Comparison of ENCODE assay signal across 8 cellular contexts in genomic region chr17:79075861-79076406, GRCh38. TPM values are rescaled to one million over a fixed set of nuclear protein-coding genes. Genes with fewer than 3 reads are reported as not detected.
DNase-seq lines count a peak whose midpoint lies in the region; ATAC-seq and TF ChIP-seq lines count a peak whose summit lies in the region.

No MANE protein-coding gene starts in this region.

- WGBS in spleen, 5 donors = 70 to 84% (median 81%) methylated on average over 9 of the region's 9 CpGs

- no peak for TF ChIP-seq POLR2A in spleen (IDR thresholded peaks at IDR 0.05)

- no peak overlapping the region for H3K4me3 ChIP-seq in H7 (ENCODE audit: insufficient read depth, low read depth, low read length)
- peak overlapping the region; percentile 92 for H3K4me3 ChIP-seq in left ventricle myocardium inferior
- peak overlapping the region; percentile 61 to 92 (median 82) for H3K4me3 ChIP-seq in spleen

- TF ChIP-seq CTCF in WTC11 (IDR thresholded peaks at IDR 0.05) = no peak
- TF ChIP-seq CTCF in left ventricle myocardium inferior (IDR thresholded peaks at IDR 0.05; ENCODE audit: borderline replicate concordance) = no peak
- TF ChIP-seq CTCF in spleen (IDR thresholded peaks at IDR 0.05 in 8 of 11, conservative IDR thresholded peaks at IDR 0.05 in 3 of 11) = no peak
- TF ChIP-seq CTCF in foreskin keratinocyte (conservative IDR thresholded peaks at IDR 0.05) = no peak

- H3K9me3 ChIP-seq in left ventricle myocardium inferior (replicated peaks) (no peaks in the 10 kb centered on the region), spleen (no peaks in the 10 kb centered on the region)

- POLR2A ChIA-PET in WTC11 (lab: Charles Lee) = no interaction called here

- H3K36me3 Mint-ChIP-seq in WTC11 = peaks cover 14% of the 10 kb centered on the region

- H3K27me3 Mint-ChIP-seq in WTC11 (ENCODE audit: low read depth) = peaks cover 17% of the 10 kb centered on the region

- H3K27me3 ChIP-seq in H7 (ENCODE audit: control insufficient read depth, insufficient read depth, low read length) (peaks cover 3% of the 10 kb centered on the region; the same call in 1 of the 2 replicates), left ventricle myocardium inferior (ENCODE audit: low read depth) (no peaks in the 10 kb centered on the region), spleen (replicated peaks in 1 of 7) (no peaks in the 10 kb centered on the region), foreskin keratinocyte (no peaks in the 10 kb centered on the region)

- H3K4me3 Mint-ChIP-seq in WTC11 = peak overlapping the region; percentile 76

- H3K9me3 Mint-ChIP-seq in WTC11 = no peaks in the 10 kb centered on the region

- CTCF ChIA-PET in WTC11 (lab: Charles Lee) = interaction anchor here (1.9 to 4.0 kb wide), 2 partner anchors 12 to 316 kb away, joined by 11 to 24 read pairs; no protein-coding TSS in a partner anchor

- no peak for ATAC-seq in WTC11
- ATAC-seq in HG03378 (IDR thresholded peaks at IDR 0.05; ENCODE audit: unreplicated experiment) = no peak
- no peak for ATAC-seq in foreskin keratinocyte

- H3K36me3 ChIP-seq in H7 (replicated peaks; ENCODE audit: control insufficient read depth, insufficient read depth, low read length) = peaks cover 6% of the 10 kb centered on the region
- peaks cover 37% of the 10 kb centered on the region for H3K36me3 ChIP-seq in left ventricle myocardium inferior
- peaks cover 0 to 39% (median 35%) of the 10 kb centered on the region in 6 donors for H3K36me3 ChIP-seq in spleen

- peak overlapping the region; percentile 14; the same call in 1 of the 2 replicates for H3K27ac Mint-ChIP-seq in WTC11

- H3K4me1 Mint-ChIP-seq in WTC11 = peaks cover 7% of the 10 kb centered on the region

- intact Hi-C loops in left ventricle myocardium inferior (cut with micrococcal nuclease) = no loop called here
- intact Hi-C loops in spleen (cut with DNase I; ENCODE audit: low total_unique reads) = no loop called here

- DNase-seq in H7 (peak; percentile 28), WTC11 (ENCODE audit: low spot score) (no peak), left ventricle myocardium inferior (no peak), spleen (peak; percentile 42), foreskin keratinocyte (no peak)
- DNase-seq in stimulated activated CD4-positive, alpha-beta T cell treated with anti-CD3 and anti-CD28 coated beads, Interleukin-1b, Interleukin-23, amount 100 ng/mL, for 48 hours = no peak
- DNase-seq in activated CD8-positive, alpha-beta memory T cell treated with anti-CD3 and anti-CD28 coated beads for 24 hours = no peak

- H3K4me1 ChIP-seq in left ventricle myocardium inferior = peaks cover 34% of the 10 kb centered on the region
- H3K4me1 ChIP-seq in spleen = peaks cover 11 to 44% (median 30%) of the 10 kb centered on the region in 6 donors
- H3K4me1 ChIP-seq in foreskin keratinocyte = peaks cover 3% of the 10 kb centered on the region

- H3K27ac ChIP-seq in left ventricle myocardium inferior (replicated peaks) = peak overlapping the region; percentile 95
- peak overlapping the region in 6 of 8 donors; percentile 77 to 91 (median 90) for H3K27ac ChIP-seq in spleen
- no peak overlapping the region for H3K27ac ChIP-seq in foreskin keratinocyte

TF ChIP-seq in WTC11, 78 proteins besides CTCF, POLR2A, EP300 and RAD21:
- no peak for TF ChIP-seq PREB (CRISPR knock-in tag; IDR thresholded peaks at IDR 0.05; ENCODE audit: borderline replicate concordance)
- no peak for TF ChIP-seq TP53 (CRISPR knock-in tag; IDR thresholded peaks at IDR 0.05)
- no peak for TF ChIP-seq ZNF396 (CRISPR knock-in tag; IDR thresholded peaks at IDR 0.05; ENCODE audit: borderline replicate concordance)
- TF ChIP-seq USF1 (CRISPR knock-in tag; IDR thresholded peaks at IDR 0.05) = no peak
- TF ChIP-seq ZNF425 (CRISPR knock-in tag; conservative IDR thresholded peaks at IDR 0.05) = no peak
- TF ChIP-seq CREM (CRISPR knock-in tag; IDR thresholded peaks at IDR 0.05) = no peak
- no peak for TF ChIP-seq ZNF671 (CRISPR knock-in tag; IDR thresholded peaks at IDR 0.05)
- no peak for TF ChIP-seq RORB (CRISPR knock-in tag; IDR thresholded peaks at IDR 0.05)
- no peak for TF ChIP-seq ZNF232 (CRISPR knock-in tag; IDR thresholded peaks at IDR 0.05)
- no peak for TF ChIP-seq FOXP4 (CRISPR knock-in tag; IDR thresholded peaks at IDR 0.05)
- TF ChIP-seq MYBL2 (CRISPR knock-in tag; IDR thresholded peaks at IDR 0.05) = no peak
- TF ChIP-seq GRHL2 (CRISPR knock-in tag; IDR thresholded peaks at IDR 0.05; ENCODE audit: insufficient replicate concordance, severe bottlenecking) = no peak
- TF ChIP-seq PRRX2 (CRISPR knock-in tag; IDR thresholded peaks at IDR 0.05) = no peak
- TF ChIP-seq HMGA2 (CRISPR knock-in tag; IDR thresholded peaks at IDR 0.05) = no peak
- TF ChIP-seq ZMAT4 (CRISPR knock-in tag; IDR thresholded peaks at IDR 0.05) = no peak
- no peak for TF ChIP-seq FOXP1 (CRISPR knock-in tag; IDR thresholded peaks at IDR 0.05; ENCODE audit: borderline replicate concordance)
- no peak for TF ChIP-seq E2F5 (CRISPR knock-in tag; IDR thresholded peaks at IDR 0.05)

RNA-seq across cellular contexts. Expression of gene ENGASE, which starts 1.3 kb away (rescaled TPM):
- total RNA-seq in H7 (2014; rRNA removed; shearing (Covaris generic)) = 13.3 and 21.3 TPM in 2 replicates
- 40.0 to 47.5 TPM (median 41.6 TPM) in 3 replicates for total RNA-seq in WTC11 (2021)
- total RNA-seq in left ventricle myocardium inferior = 31.5 TPM
- total RNA-seq in spleen = 100 to 1,000 TPM in 3 of 7 donors, 10 to 100 TPM in 4; 54.7 to 148 (median 99.4) TPM
- 100 to 1,000 TPM in 1 of 3 donors, 10 to 100 TPM in 2; 25.0 to 101 (median 43.6) TPM for polyA plus RNA-seq in spleen
- 11.2 and 11.7 TPM in 2 replicates for total RNA-seq in foreskin keratinocyte
- 8.0 and 8.5 TPM in 2 replicates for polyA plus RNA-seq in foreskin keratinocyte

RNA-seq across cellular contexts. Expression of gene C1QTNF1, which starts 52.0 kb away (rescaled TPM):
- 0.28 and 0.67 TPM in 2 replicates for total RNA-seq in H7 (2014; rRNA removed; shearing (Covaris generic))
- total RNA-seq in WTC11 (2021) (1.5 to 2.7 TPM (median 1.7 TPM) in 3 replicates), left ventricle myocardium inferior (146 TPM), spleen (100 to 1,000 TPM in 1 of 7 donors, 10 to 100 TPM in 6; 26.5 to 101 (median 69.9) TPM), foreskin keratinocyte (29.5 and 38.9 TPM in 2 replicates)
- polyA plus RNA-seq in spleen (10 to 100 TPM; 14.7 to 29.1 (median 25.3) TPM), foreskin keratinocyte (26.0 and 34.5 TPM in 2 replicates)

Comparison
In these comparisons a context has a peak if more than half of its experiments do, and no peak if none do; other contexts are left out.
1. DNase-seq: peak in H7 (single experiment) and spleen (single experiment); none in WTC11 (single experiment), left ventricle myocardium inferior (single experiment), stimulated activated CD4-positive, alpha-beta T cell treated with anti-CD3 and anti-CD28 coated beads, Interleukin-1b, Interleukin-23, amount 100 ng/mL, for 48 hours (single experiment), foreskin keratinocyte (0 of 2) and activated CD8-positive, alpha-beta memory T cell treated with anti-CD3 and anti-CD28 coated beads for 24 hours (single experiment).